12 cellular contexts compared by ENCODE assay signal in genomic region chr7:20350996-20351692, GRCh38. TPM values are rescaled to one million over a fixed set of nuclear protein-coding genes. Genes with fewer than 3 reads are reported as not detected.
DNase-seq lines count a peak whose midpoint lies in the region; ATAC-seq and TF ChIP-seq lines count a peak whose summit lies in the region.
"Had no signal": no experiment of that assay in that cellular context is flagged by ENCODE, and none has a peak within 500 bp of the region (broad histone marks: within the 10 kb centered on the region; RNA-seq: fewer than 3 reads in every experiment).

No MANE protein-coding gene starts in this region.

- peaks cover 39% of the 10 kb centered on the region for H3F3A ChIP-seq in PC-9 (ENCODE audit: insufficient read depth, low read depth)

- H3K36me3 ChIP-seq in PC-9 (ENCODE audit: low read depth) = 0 out of 2 replicates have a peak, but pooled peaks cover 5% of the 10 kb centered on the region
- H3K36me3 ChIP-seq in breast epithelium = no peaks in the 10 kb centered on the region
- H3K36me3 ChIP-seq in thyroid gland = no peaks in the 10 kb centered on the region

- peaks cover 13% of the 10 kb centered on the region for H3K9me3 ChIP-seq in PC-9 (ENCODE audit: insufficient read depth, low read depth)
- no peaks in the 10 kb centered on the region for H3K9me3 ChIP-seq in breast epithelium
- no peaks in the 10 kb centered on the region for H3K9me3 ChIP-seq in thyroid gland

- H3K79me2 ChIP-seq in PC-9 (ENCODE audit: low read depth) = no peaks in the 10 kb centered on the region

- peaks cover 38% of the 10 kb centered on the region for H3K4me1 ChIP-seq in PC-9 (replicated peaks; ENCODE audit: insufficient read depth)
- peaks cover 0 to 5% of the 10 kb centered on the region in 2 donors for H3K4me1 ChIP-seq in breast epithelium
- peaks cover 23 to 28% of the 10 kb centered on the region in 2 donors for H3K4me1 ChIP-seq in thyroid gland

- no peaks in the 10 kb centered on the region for H3K27me3 Mint-ChIP-seq in mesothelial cell of epicardium (ENCODE audit: low read depth)
- H3K27me3 Mint-ChIP-seq: CD4-positive, CD25-positive, alpha-beta regulatory T cell had no signal

- TF ChIP-seq POLR2A in breast epithelium (IDR thresholded peaks at IDR 0.05) (no peak), thyroid gland (IDR thresholded peaks at IDR 0.05) (no peak)

- H3K9me2 ChIP-seq in PC-9 (ENCODE audit: insufficient read depth) = no peaks in the 10 kb centered on the region; the same call in 1 of the 2 replicates

- H3K4me3 Mint-ChIP-seq in mesothelial cell of epicardium = no peak overlapping the region
- H3K4me3 Mint-ChIP-seq: memory B cell had no signal

- peak overlapping the region; percentile 92 for H3K27ac ChIP-seq in PC-9
- peak overlapping the region; percentile 85 for H3K27ac ChIP-seq in breast epithelium
- H3K27ac ChIP-seq in thyroid gland = peak overlapping the region; percentile 44 to 69 (median 60)

- POLR2A ChIA-PET in PC-9 (lab: Charles Lee; ENCODE audit: unreplicated experiment) = no interaction called here

- no peak overlapping the region for H2AFZ ChIP-seq in PC-9

- H3K4me3 ChIP-seq in PC-9 (peak overlapping the region; percentile 15; the same call in 1 of the 2 replicates), breast epithelium (peak overlapping the region in 1 of 3 donors; percentile 17), thyroid gland (replicated peaks in 1 of 3) (no peak overlapping the region)

- no peak for DNase-seq in PC-9
- no peak for DNase-seq in breast epithelium (ENCODE audit: low spot score in 2 of 2)
- DNase-seq in mesothelial cell of epicardium (ENCODE audit: low spot score in 2 of 2, unreplicated experiment in 2 of 2) = no peak
- DNase-seq in thyroid gland = no peak
- DNase-seq in NCI-H345 (lab: John Stamatoyannopoulos, UW) = no peak
- no peak for DNase-seq in OCI-M2 (lab: John Stamatoyannopoulos, UW; ENCODE audit: unreplicated experiment)
- DNase-seq: activated CD4-positive, CD25-positive, alpha-beta regulatory T cell treated with anti-CD3 and anti-CD28 coated beads, Interleukin-2, amount 50 U/mL, for 72 hours; activated T-cell treated with anti-CD3 and anti-CD28 coated beads for 4 hours; CD4-positive, CD25-positive, alpha-beta regulatory T cell; NCI-H1417 treated with DMSO at 0.1 percent for 48 hours had no signal

- ATAC-seq in GM19351 (IDR thresholded peaks at IDR 0.05; ENCODE audit: unreplicated experiment) = no peak

- H3K27ac Mint-ChIP-seq in mesothelial cell of epicardium = peak overlapping the region; percentile 78
- H3K27ac Mint-ChIP-seq: CD4-positive, CD25-positive, alpha-beta regulatory T cell; memory B cell had no signal

- peaks cover 11% of the 10 kb centered on the region for H3K36me3 Mint-ChIP-seq in mesothelial cell of epicardium
- H3K36me3 Mint-ChIP-seq: CD4-positive, CD25-positive, alpha-beta regulatory T cell; memory B cell had no signal

- peaks cover 14% of the 10 kb centered on the region for H3K9me3 Mint-ChIP-seq in mesothelial cell of epicardium
- H3K9me3 Mint-ChIP-seq: memory B cell had no signal

- H3K4me2 ChIP-seq in PC-9 = peak overlapping the region; percentile 58

- intact Hi-C loops in PC-9 (cut with micrococcal nuclease; ENCODE audit: unreplicated experiment) = no loop called here
- intact Hi-C loops in breast epithelium (cut with DNase I; ENCODE audit: low total_unique reads) = loop anchor here (5.0 kb wide), 1 partner anchor 589 kb away; no protein-coding TSS in a partner anchor
- intact Hi-C loops in thyroid gland (cut with DNase I) = no loop called here

- 76 to 93% methylated on average over 1 of the region's 1 CpG for WGBS in thyroid gland, 2 donors

- BruUV-seq in PC-9 (replicated peaks; lab: Mats Ljungman, UMichigan) = no TSS peak

- H3K27me3 ChIP-seq in PC-9 (ENCODE audit: insufficient read depth, low read depth) = no peaks in the 10 kb centered on the region
- no peaks in the 10 kb centered on the region for H3K27me3 ChIP-seq in breast epithelium
- no peaks in the 10 kb centered on the region for H3K27me3 ChIP-seq in thyroid gland

- TF ChIP-seq CTCF in PC-9 (conservative IDR thresholded peaks at IDR 0.05) = no peak
- TF ChIP-seq CTCF in breast epithelium (IDR thresholded peaks at IDR 0.05) = no peak
- no peak for TF ChIP-seq CTCF in mesothelial cell of epicardium (IDR thresholded peaks at IDR 0.05; ENCODE audit: unreplicated experiment)
- no peak for TF ChIP-seq CTCF in thyroid gland (IDR thresholded peaks at IDR 0.05)

- CTCF ChIA-PET in PC-9 (lab: Charles Lee) = no interaction called here

- peaks cover 38% of the 10 kb centered on the region for H3K4me1 Mint-ChIP-seq in mesothelial cell of epicardium
- H3K4me1 Mint-ChIP-seq: CD4-positive, CD25-positive, alpha-beta regulatory T cell; memory B cell had no signal

- H4K20me1 ChIP-seq in PC-9 (ENCODE audit: insufficient read depth) = no peaks in the 10 kb centered on the region

RNA-seq across cellular contexts. Expression of gene ITGB8, which starts 20.4 kb away (rescaled TPM):
- total RNA-seq in PC-9 (2021) (19.4 and 20.1 TPM in 2 replicates), breast epithelium (100 to 1,000 TPM in 1 of 3 donors, 10 to 100 TPM in 1, 1 to 10 TPM in 1; 1.6 to 154 (median 52.1) TPM), mesothelial cell of epicardium (15.3 to 15.6 TPM (median 15.3 TPM) in 3 replicates), thyroid gland (10 to 100 TPM; 14.0 to 33.6 (median 17.7) TPM)
